ENCODE assay signal across 1 cellular context in the genomic region with DNA sequence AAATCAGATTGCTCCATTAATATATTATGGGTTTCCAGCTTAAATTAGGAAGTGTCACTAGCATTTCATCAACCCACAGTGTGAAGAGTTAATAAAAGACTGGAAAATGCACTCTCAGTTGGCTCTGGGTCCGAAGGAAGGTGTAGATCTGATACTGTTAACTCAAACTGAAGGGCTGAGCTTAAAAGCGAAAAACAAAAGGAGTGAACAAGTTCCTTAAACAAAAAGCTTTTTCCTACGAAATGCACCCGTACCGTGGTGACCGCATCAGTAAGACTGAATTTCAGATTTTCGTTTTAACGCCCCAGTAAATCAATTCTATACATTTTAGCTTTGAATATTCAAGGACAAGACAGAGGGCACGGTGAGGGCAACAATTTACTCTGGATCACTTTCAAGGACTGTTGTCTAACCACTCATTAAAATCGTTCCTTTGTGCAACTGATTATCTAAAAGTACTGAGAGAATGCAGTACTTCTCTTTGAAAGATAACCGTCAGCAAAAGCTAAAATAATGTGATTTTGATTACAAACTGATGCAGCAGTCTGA.
TF ChIP-seq lines count a peak whose summit lies in the region.

No MANE protein-coding gene starts in this region.

TF ChIP-seq in HCT116, 20 proteins besides CTCF, POLR2A, EP300 and RAD21:
- TF ChIP-seq, protein P1, sequence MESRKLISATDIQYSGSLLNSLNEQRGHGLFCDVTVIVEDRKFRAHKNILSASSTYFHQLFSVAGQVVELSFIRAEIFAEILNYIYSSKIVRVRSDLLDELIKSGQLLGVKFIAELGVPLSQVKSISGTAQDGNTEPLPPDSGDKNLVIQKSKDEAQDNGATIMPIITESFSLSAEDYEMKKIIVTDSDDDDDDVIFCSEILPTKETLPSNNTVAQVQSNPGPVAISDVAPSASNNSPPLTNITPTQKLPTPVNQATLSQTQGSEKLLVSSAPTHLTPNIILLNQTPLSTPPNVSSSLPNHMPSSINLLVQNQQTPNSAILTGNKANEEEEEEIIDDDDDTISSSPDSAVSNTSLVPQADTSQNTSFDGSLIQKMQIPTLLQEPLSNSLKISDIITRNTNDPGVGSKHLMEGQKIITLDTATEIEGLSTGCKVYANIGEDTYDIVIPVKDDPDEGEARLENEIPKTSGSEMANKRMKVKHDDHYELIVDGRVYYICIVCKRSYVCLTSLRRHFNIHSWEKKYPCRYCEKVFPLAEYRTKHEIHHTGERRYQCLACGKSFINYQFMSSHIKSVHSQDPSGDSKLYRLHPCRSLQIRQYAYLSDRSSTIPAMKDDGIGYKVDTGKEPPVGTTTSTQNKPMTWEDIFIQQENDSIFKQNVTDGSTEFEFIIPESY (IDR thresholded peaks at IDR 0.05; ENCODE audit: extremely low read depth, insufficient replicate concordance, low read length), result no peak
- no peak for TF ChIP-seq SRF (IDR thresholded peaks at IDR 0.05; ENCODE audit: low read depth)
- TF ChIP-seq YY1 (IDR thresholded peaks at IDR 0.05; ENCODE audit: extremely low read depth, insufficient replicate concordance, low read depth, low read length), result no peak
- TF ChIP-seq CBX3 (IDR thresholded peaks at IDR 0.05; ENCODE audit: low read depth), result no peak
- no peak for TF ChIP-seq EZH2 (IDR thresholded peaks at IDR 0.05)
- no peak for TF ChIP-seq POLR2AphosphoS5 (IDR thresholded peaks at IDR 0.05; ENCODE audit: low read depth, low read length)
- TF ChIP-seq, protein P2, sequence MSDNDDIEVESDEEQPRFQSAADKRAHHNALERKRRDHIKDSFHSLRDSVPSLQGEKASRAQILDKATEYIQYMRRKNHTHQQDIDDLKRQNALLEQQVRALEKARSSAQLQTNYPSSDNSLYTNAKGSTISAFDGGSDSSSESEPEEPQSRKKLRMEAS (IDR thresholded peaks at IDR 0.05), result no peak
TF ChIP-seq in HCT116: peak in this region for 0.
